In the genomic region with DNA sequence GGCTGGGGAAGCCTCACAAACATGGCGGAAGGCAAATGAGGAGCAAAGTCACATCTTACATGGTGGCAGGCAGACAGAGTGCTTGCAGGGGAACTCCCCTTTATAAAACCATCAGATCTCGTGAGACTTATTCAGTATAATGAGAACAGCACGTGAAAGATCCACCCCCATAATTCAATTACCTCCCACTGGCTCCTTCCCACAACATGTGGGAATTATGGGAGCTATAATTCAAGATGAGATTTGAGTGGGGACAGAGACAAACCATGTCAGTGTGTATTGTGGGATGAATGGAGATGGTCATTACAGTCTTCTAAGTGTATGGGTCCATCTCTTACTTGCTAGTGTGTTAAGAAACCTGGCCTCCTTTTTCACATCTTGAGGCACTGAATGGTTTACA, we compare ENCODE assay signal across 28 cellular contexts. TPM values are rescaled to one million over a fixed set of nuclear protein-coding genes. Genes with fewer than 3 reads are reported as not detected.
"Had no signal": no experiment of that assay in that cellular context is flagged by ENCODE, and none has a peak within 500 bp of the region (broad histone marks: within the 10 kb centered on the region; RNA-seq: fewer than 3 reads in every experiment).

No MANE protein-coding gene starts in this region.

- H3K4me3 ChIP-seq: ascending aorta, body of pancreas, Peyer's patch, SJSA1 had no signal

- H3K9me3 ChIP-seq: ascending aorta, body of pancreas, Peyer's patch, SJSA1 had no signal

- H3K36me3 ChIP-seq: SJSA1 had no signal

- H3K27me3 ChIP-seq: ascending aorta, body of pancreas, Peyer's patch, SJSA1 had no signal

- H3K27ac ChIP-seq: ascending aorta, body of pancreas, Peyer's patch, SJSA1, VCaP had no signal

- H3K27ac Mint-ChIP-seq: activated CD4-positive, alpha-beta memory T cell treated with anti-CD3 and anti-CD28 coated beads for 36 hours; activated CD4-positive, alpha-beta T cell treated with anti-CD3 and anti-CD28 coated beads, Interleukin-2, amount 10 ng/mL, durations not matched to agents 7 days and 5 days; activated naive CD4-positive, alpha-beta T cell treated with anti-CD3 and anti-CD28 coated beads, Interleukin-2, amount 50 U/mL, for 24 hours; activated T-helper 1 cell treated with anti-CD3 and anti-CD28 coated beads, Interleukin-12 subunit alpha, Interleukin-12 subunit beta, Interleukin-2, Interleukin-4 antibody, amounts not matched to agents 30 ng/mL and 10 ng/mL and 1 ng/mL, durations not matched to agents 14 hours and 24 hours and 36 hours had no signal

- H3K27me3 Mint-ChIP-seq: activated CD4-positive, alpha-beta memory T cell treated with anti-CD3 and anti-CD28 coated beads for 36 hours; activated CD4-positive, alpha-beta T cell treated with anti-CD3 and anti-CD28 coated beads, Interleukin-2, amount 10 ng/mL, durations not matched to agents 7 days and 5 days; activated naive CD4-positive, alpha-beta T cell treated with anti-CD3 and anti-CD28 coated beads, Interleukin-2, amount 50 U/mL, for 24 hours had no signal

- H3K4me3 Mint-ChIP-seq: activated CD4-positive, alpha-beta memory T cell treated with anti-CD3 and anti-CD28 coated beads for 36 hours; activated CD4-positive, alpha-beta T cell treated with anti-CD3 and anti-CD28 coated beads, Interleukin-2, amount 10 ng/mL, durations not matched to agents 7 days and 5 days; activated naive CD4-positive, alpha-beta T cell treated with anti-CD3 and anti-CD28 coated beads, Interleukin-2, amount 50 U/mL, for 24 hours; activated T-helper 1 cell treated with anti-CD3 and anti-CD28 coated beads, Interleukin-12 subunit alpha, Interleukin-12 subunit beta, Interleukin-2, Interleukin-4 antibody, amounts not matched to agents 30 ng/mL and 10 ng/mL and 1 ng/mL, durations not matched to agents 14 hours and 24 hours and 36 hours had no signal

- DNase-seq: activated CD4-positive, alpha-beta memory T cell treated with anti-CD3 and anti-CD28 coated beads for 36 hours; activated CD4-positive, alpha-beta T cell treated with anti-CD3 and anti-CD28 coated beads, Interleukin-2, amount 10 ng/mL, durations not matched to agents 7 days and 5 days; activated CD4-positive, CD25-positive, alpha-beta regulatory T cell; activated CD8-positive, alpha-beta memory T cell treated with anti-CD3 and anti-CD28 coated beads for 24 hours; activated effector memory CD4-positive, alpha-beta T cell treated with Interleukin-2 at 50 U/mL for 16 hours; activated naive CD4-positive, alpha-beta T cell; body of pancreas; IMR-90; Kasumi-1; KBM-7; NCI-H1048; NCI-H146; NCI-H187 treated with DMSO at 0.1 percent for 48 hours; NCI-H2081 treated with DMSO at 0.1 percent for 48 hours; NCI-H2227 treated with DMSO at 0.1 percent for 48 hours; NCI-H446 treated with DMSO at 0.1 percent for 48 hours; NCI-H524 treated with DMSO at 0.1 percent for 48 hours; NCI-H774; NK-92 treated with Interleukin-12 subunit alpha and Interleukin-12 subunit beta, amount 100 ng/mL, for 24 hours; Peyer's patch; SHP77; T-helper 2 cell; T1000 had no signal

- ATAC-seq: body of pancreas had no signal

- H3K36me3 Mint-ChIP-seq: activated CD4-positive, alpha-beta memory T cell treated with anti-CD3 and anti-CD28 coated beads for 36 hours had no signal

RNA-seq across cellular contexts. Expression of a gene that starts 25.2 kb away (rescaled TPM):
- total RNA-seq: SJSA1 had no signal
